Comparison of ENCODE assay signal across 9 cellular contexts in the genomic region with DNA sequence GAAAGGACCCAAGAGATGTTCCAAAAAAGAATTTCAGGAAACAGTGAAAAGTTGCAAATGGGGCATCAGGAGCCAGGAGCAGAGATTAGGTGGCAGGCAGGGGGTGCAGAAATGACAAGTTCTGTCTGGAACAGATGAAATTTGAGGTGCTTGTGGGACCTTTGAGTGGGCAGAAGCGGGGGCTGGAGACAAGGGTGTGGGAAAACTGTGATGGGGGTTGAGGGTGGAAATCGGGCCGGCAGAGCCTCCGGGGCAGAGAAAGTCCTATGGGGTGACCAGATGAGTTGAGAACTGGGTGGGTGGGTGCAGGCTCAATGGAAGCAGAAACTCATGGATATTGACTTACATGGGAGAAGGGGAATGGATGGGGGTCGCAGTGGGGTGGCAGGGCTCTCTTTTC. TPM values are rescaled to one million over a fixed set of nuclear protein-coding genes. Genes with fewer than 3 reads are reported as not detected.
DNase-seq lines count a peak whose midpoint lies in the region; ATAC-seq and TF ChIP-seq lines count a peak whose summit lies in the region.
"Had no signal": no experiment of that assay in that cellular context is flagged by ENCODE, and none has a peak within 500 bp of the region (broad histone marks: within the 10 kb centered on the region; RNA-seq: fewer than 3 reads in every experiment).

No MANE protein-coding gene starts in this region.

- no peak for TF ChIP-seq EP300 in gastroesophageal sphincter (IDR thresholded peaks at IDR 0.05)

- peak overlapping the region; percentile 98 for H3K9ac ChIP-seq in GM23248
- no peak overlapping the region for H3K9ac ChIP-seq in smooth muscle cell (ENCODE audit: low read depth)

- H3K79me2 ChIP-seq in GM23248 (ENCODE audit: insufficient read depth), result peaks cover 26% of the 10 kb centered on the region
- H3K79me2 ChIP-seq in smooth muscle cell (ENCODE audit: low read depth), result peaks cover 6% of the 10 kb centered on the region

- H3K4me3 ChIP-seq in GM23248, result no peak overlapping the region; the same call in 1 of the 2 replicates
- no peak overlapping the region for H3K4me3 ChIP-seq in gastroesophageal sphincter
- no peak overlapping the region for H3K4me3 ChIP-seq in smooth muscle cell
- H3K4me3 ChIP-seq in aorta (ENCODE audit: low read length in 2 of 2), result no peak overlapping the region

- H3K36me3 ChIP-seq in GM23248 (ENCODE audit: low read depth) (no peaks in the 10 kb centered on the region), gastroesophageal sphincter (peaks cover 0 to 10% of the 10 kb centered on the region in 2 donors), smooth muscle cell (ENCODE audit: low read depth) (no peaks in the 10 kb centered on the region), aorta (ENCODE audit: control insufficient read depth in 1 of 2, insufficient read depth in 2 of 2, low read length in 1 of 2) (peaks cover 0 to 3% of the 10 kb centered on the region in 2 donors)

- no peak for DNase-seq in GM23248
- no peak for DNase-seq in smooth muscle cell (lab: John Stamatoyannopoulos, UW; ENCODE audit: unreplicated experiment)
- DNase-seq in NCI-H226, result no peak
- no peak for DNase-seq in aorta
- DNase-seq: activated CD4-positive, CD25-positive, alpha-beta regulatory T cell treated with anti-CD3 and anti-CD28 coated beads, Interleukin-2, amount 50 U/mL, for 72 hours; cortex of kidney had no signal

- TF ChIP-seq POLR2A in gastroesophageal sphincter (IDR thresholded peaks at IDR 0.05), result no peak

- intact Hi-C loops in aorta (cut with DNase I), result loop anchor here in 1 of 2 donors (2.0 kb wide), 1 partner anchor 17 kb away; no protein-coding TSS in a partner anchor

- H3K27ac ChIP-seq in GM23248 (no peak overlapping the region), VCaP (peak overlapping the region; percentile 98), gastroesophageal sphincter (peak overlapping the region; percentile 96 to 100 (median 98)), smooth muscle cell (ENCODE audit: low read depth) (peak overlapping the region; percentile 88), aorta (ENCODE audit: low read depth in 1 of 2, low read length in 2 of 2) (no peak overlapping the region)

- no peaks in the 10 kb centered on the region for H3K27me3 ChIP-seq in GM23248 (replicated peaks; ENCODE audit: insufficient read depth)
- no peaks in the 10 kb centered on the region for H3K27me3 ChIP-seq in gastroesophageal sphincter
- H3K27me3 ChIP-seq in smooth muscle cell (ENCODE audit: low read depth), result no peaks in the 10 kb centered on the region
- no peaks in the 10 kb centered on the region for H3K27me3 ChIP-seq in aorta (ENCODE audit: control insufficient read depth in 1 of 2, insufficient read depth in 2 of 2, low read length in 1 of 2)

- H3K9me3 ChIP-seq in GM23248 (ENCODE audit: low read depth) (no peaks in the 10 kb centered on the region), gastroesophageal sphincter (no peaks in the 10 kb centered on the region), smooth muscle cell (replicated peaks; ENCODE audit: low read depth) (no peaks in the 10 kb centered on the region), aorta (ENCODE audit: control insufficient read depth, low read length) (no peaks in the 10 kb centered on the region)

- H4K20me1 ChIP-seq in GM23248 (ENCODE audit: insufficient read depth) (no peaks in the 10 kb centered on the region), smooth muscle cell (ENCODE audit: low read depth) (peaks cover 34% of the 10 kb centered on the region)

- no peak overlapping the region for H2AFZ ChIP-seq in GM23248
- no peak overlapping the region for H2AFZ ChIP-seq in smooth muscle cell (ENCODE audit: low read depth)

- WGBS in GM23248 (ENCODE audit: low coverage in 1 of 2, low lambda C conversion rate in 2 of 2, missing lambda C conversion rate in 2 of 2), 2 experiments, result 58 to 94% methylated on average over 3 to 5 of the region's 5 CpGs
- WGBS in gastroesophageal sphincter (ENCODE audit: low coverage in 1 of 2), 2 donors, result 70 to 88% methylated on average over 2 to 5 of the region's 5 CpGs
- 84% methylated on average over 4 of the region's 5 CpGs for WGBS in smooth muscle cell (ENCODE audit: low lambda C conversion rate)
- WGBS in aorta, 2 donors, result 85 to 94% methylated on average over 5 of the region's 5 CpGs

- ATAC-seq in gastroesophageal sphincter (no peak), aorta (ENCODE audit: low FRiP score) (no peak), GM21619 (IDR thresholded peaks at IDR 0.05; ENCODE audit: unreplicated experiment) (no peak)

- no peak overlapping the region for H3K4me2 ChIP-seq in GM23248 (ENCODE audit: unreplicated experiment)
- H3K4me2 ChIP-seq in smooth muscle cell, result peak overlapping the region; percentile 94

- H3F3A ChIP-seq in GM23248 (ENCODE audit: insufficient read depth) (peaks cover 24% of the 10 kb centered on the region; the same call in 1 of the 2 replicates), smooth muscle cell (ENCODE audit: low read depth) (no peaks in the 10 kb centered on the region)

- peaks cover 29% of the 10 kb centered on the region for H3K4me1 ChIP-seq in GM23248 (ENCODE audit: insufficient read depth)
- peaks cover 4 to 72% (median 26%) of the 10 kb centered on the region in 3 donors for H3K4me1 ChIP-seq in gastroesophageal sphincter
- H3K4me1 ChIP-seq in smooth muscle cell (ENCODE audit: low read depth), result peaks cover 8% of the 10 kb centered on the region
- no peaks in the 10 kb centered on the region for H3K4me1 ChIP-seq in aorta (ENCODE audit: control insufficient read depth in 1 of 2, insufficient read depth in 2 of 2, low read length in 2 of 2)

- TF ChIP-seq CTCF in VCaP (conservative IDR thresholded peaks at IDR 0.05), result no peak
- TF ChIP-seq CTCF in gastroesophageal sphincter (IDR thresholded peaks at IDR 0.05), result no peak
- TF ChIP-seq CTCF in smooth muscle cell (IDR thresholded peaks at IDR 0.05; ENCODE audit: borderline replicate concordance, insufficient read depth, poor library complexity, severe bottlenecking), result no peak

- no peaks in the 10 kb centered on the region for H3K9me2 ChIP-seq in GM23248 (ENCODE audit: insufficient read depth)

- in situ Hi-C loops in GM23248 (cut with MboI), result no loop called here

RNA-seq across cellular contexts. Expression of gene NR4A1, which starts 1.6 kb away (rescaled TPM):
- total RNA-seq in GM23248 (2014; rRNA removed; shearing (Covaris generic)), result 12.5 and 13.1 TPM in 2 replicates
- 10.2 and 11.1 TPM in 2 replicates for polyA plus RNA-seq in GM23248 (2016; fragmentation: Nextera tagmentation; extraction: Ambion mirVana)
- total RNA-seq in gastroesophageal sphincter, result 10 to 100 TPM; 29.9 to 67.2 (median 35.2) TPM
- total RNA-seq in smooth muscle cell, result 178 and 182 TPM in 2 replicates
- 510 and 634 TPM in 2 replicates for polyA plus RNA-seq in smooth muscle cell
- total RNA-seq in aorta, result 100 to 1,000 TPM; 175 to 677 TPM
- 100 to 1,000 TPM in 1 of 2 donors, 10 to 100 TPM in 1; 48.2 to 392 TPM for polyA plus RNA-seq in aorta

RNA-seq across cellular contexts. Expression of gene ATG101, which starts 20.1 kb away (rescaled TPM):
- 113 and 139 TPM in 2 replicates for total RNA-seq in GM23248 (2014; rRNA removed; shearing (Covaris generic))
- polyA plus RNA-seq in GM23248 (2016; fragmentation: Nextera tagmentation; extraction: Ambion mirVana) (77.3 and 77.9 TPM in 2 replicates), smooth muscle cell (114 and 120 TPM in 2 replicates), aorta (10 to 100 TPM; 40.9 to 44.0 TPM)
- total RNA-seq in gastroesophageal sphincter (10 to 100 TPM; 36.7 to 60.2 (median 52.6) TPM), smooth muscle cell (62.6 and 73.4 TPM in 2 replicates), aorta (10 to 100 TPM; 28.2 to 32.2 TPM)

RNA-seq across cellular contexts. Expression of gene SMIM41, which starts 29.8 kb away (rescaled TPM):
- total RNA-seq in GM23248 (2014; rRNA removed; shearing (Covaris generic)), result not detected in 2 replicates
- polyA plus RNA-seq in GM23248 (2016; fragmentation: Nextera tagmentation; extraction: Ambion mirVana), result not detected in 2 replicates
- total RNA-seq in gastroesophageal sphincter, result 10 to 100 TPM in 1 of 4 donors, 1 to 10 TPM in 3; 4.0 to 12.8 (median 4.6) TPM
- total RNA-seq in smooth muscle cell, result not detected in 2 replicates
- not detected in 2 replicates for polyA plus RNA-seq in smooth muscle cell
- total RNA-seq in aorta, result under 1 TPM in 1 of 2 donors, not detected in 1; 0.84 TPM
- polyA plus RNA-seq in aorta, result not detected

RNA-seq across cellular contexts. Expression of gene TAMALIN, which starts 42.9 kb away (rescaled TPM):
- 2.2 and 5.9 TPM in 2 replicates for total RNA-seq in GM23248 (2014; rRNA removed; shearing (Covaris generic))
- polyA plus RNA-seq in GM23248 (2016; fragmentation: Nextera tagmentation; extraction: Ambion mirVana) (not detected in 2 replicates), smooth muscle cell (32.4 and 36.8 TPM in 2 replicates), aorta (10 to 100 TPM in 1 of 2 donors, 1 to 10 TPM in 1; 7.1 to 13.8 TPM)
- total RNA-seq in gastroesophageal sphincter (10 to 100 TPM; 11.8 to 18.0 (median 16.1) TPM), smooth muscle cell (4.1 and 12.2 TPM in 2 replicates), aorta (100 to 1,000 TPM in 1 of 2 donors, 10 to 100 TPM in 1; 64.2 to 129 TPM)

Comparison
In these comparisons a context has a peak if more than half of its experiments do, and no peak if none do; other contexts are left out.
1. H3K27ac ChIP-seq: peak in VCaP (single experiment), gastroesophageal sphincter (4 of 4) and smooth muscle cell (single experiment); none in GM23248 (single experiment) and aorta (0 of 2).